Comparison of ENCODE assay signal across 10 cellular contexts in the genomic region with DNA sequence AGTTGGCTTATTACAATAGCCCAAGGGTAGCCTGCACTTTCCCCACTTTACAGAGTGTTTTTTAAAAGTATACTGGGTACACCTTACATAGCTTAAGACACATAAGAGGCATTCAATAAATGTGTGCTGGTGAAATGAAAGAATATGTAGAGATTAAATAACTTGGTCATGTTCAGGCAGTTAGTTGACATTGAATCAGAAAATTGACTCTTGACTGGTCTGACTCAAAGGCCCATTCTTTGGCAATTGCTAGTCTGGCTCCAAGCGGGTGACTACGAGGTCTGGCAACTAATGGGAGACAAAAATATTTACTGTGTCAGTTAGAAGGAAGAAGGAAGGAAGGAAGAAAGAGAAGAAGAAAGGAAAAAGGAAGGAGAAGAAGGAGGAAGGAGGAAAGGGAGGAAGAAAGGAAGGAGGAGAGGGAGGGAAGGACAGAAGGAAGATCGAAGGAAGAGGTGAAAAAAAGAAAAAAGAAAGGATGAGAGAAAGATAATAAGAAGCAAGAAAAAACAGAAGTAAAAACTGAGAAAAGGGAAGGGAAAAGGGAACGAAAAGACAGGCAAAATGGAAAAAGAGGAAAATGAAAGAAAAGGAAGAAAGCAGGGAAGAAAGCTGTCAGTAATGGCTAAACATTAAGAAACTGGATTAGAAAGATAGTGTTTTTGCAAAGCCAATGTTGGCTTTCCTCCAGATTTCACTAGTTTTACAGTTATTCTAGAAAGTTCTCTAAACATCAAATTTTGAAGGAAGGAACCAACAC.
DNase-seq lines count a peak whose midpoint lies in the region; ATAC-seq and TF ChIP-seq lines count a peak whose summit lies in the region.
"Had no signal": no experiment of that assay in that cellular context is flagged by ENCODE, and none has a peak within 500 bp of the region (broad histone marks: within the 10 kb centered on the region; RNA-seq: fewer than 3 reads in every experiment).

No MANE protein-coding gene starts in this region.

- TF ChIP-seq POLR2A in GM18505 (IDR thresholded peaks at IDR 0.05; ENCODE audit: borderline replicate concordance, extremely low read depth, insufficient read depth, insufficient read length) = no peak

- H3K27ac ChIP-seq in muscle layer of colon (ENCODE audit: low read depth, low read length) = peak overlapping the region; percentile 9
- H3K27ac ChIP-seq: uterus had no signal

- no peaks in the 10 kb centered on the region for H3K27me3 ChIP-seq in muscle layer of colon (ENCODE audit: control insufficient read depth in 1 of 2, insufficient read depth in 2 of 2, low read length in 2 of 2)
- H3K27me3 ChIP-seq: uterus had no signal

- no peak overlapping the region for H3K9ac ChIP-seq in muscle layer of colon (ENCODE audit: low read length)

- H3K4me1 ChIP-seq in muscle layer of colon (ENCODE audit: insufficient read depth, low read length) = peaks cover 30% of the 10 kb centered on the region
- H3K4me1 ChIP-seq: uterus had no signal

- ATAC-seq in GM18505 (IDR thresholded peaks at IDR 0.05; ENCODE audit: unreplicated experiment) = no peak

- H3K36me3 ChIP-seq in muscle layer of colon (ENCODE audit: insufficient read depth, low read length) = no peaks in the 10 kb centered on the region
- H3K36me3 ChIP-seq: uterus had no signal

- DNase-seq in CD1c-positive myeloid dendritic cell (ENCODE audit: extremely low spot score) (peak; percentile 11), HS-5 (ENCODE audit: low read depth) (peak; percentile 25), astrocyte of the hippocampus (ENCODE audit: low read depth, low spot score) (peak; percentile 51), HuH-7.5 (ENCODE audit: low spot score) (no peak), cardiac septum (ENCODE audit: low spot score) (no peak)
- DNase-seq in stimulated activated CD4-positive, alpha-beta T cell treated with anti-CD3 and anti-CD28 coated beads, Interleukin-1b, Interleukin-23, amount 100 ng/mL, for 48 hours = no peak
- DNase-seq: NCI-H1930, uterus had no signal

- H3K9me3 ChIP-seq in muscle layer of colon (ENCODE audit: low read length) = no peaks in the 10 kb centered on the region
- H3K9me3 ChIP-seq: uterus had no signal

- no peak overlapping the region for H3K4me3 ChIP-seq in muscle layer of colon (ENCODE audit: low read depth in 1 of 2, low read length in 2 of 2)
- H3K4me3 ChIP-seq: uterus had no signal

- intact Hi-C loops in cardiac septum (cut with DNase I) = no loop called here

Comparison
In these comparisons a context has a peak if more than half of its experiments do, and no peak if none do; other contexts are left out.
1. DNase-seq: peak in CD1c-positive myeloid dendritic cell (single experiment), HS-5 (single experiment) and astrocyte of the hippocampus (single experiment); none in HuH-7.5 (single experiment), stimulated activated CD4-positive, alpha-beta T cell treated with anti-CD3 and anti-CD28 coated beads, Interleukin-1b, Interleukin-23, amount 100 ng/mL, for 48 hours (single experiment) and cardiac septum (single experiment).